Comparison of ENCODE assay signal across 8 cellular contexts in the genomic region with DNA sequence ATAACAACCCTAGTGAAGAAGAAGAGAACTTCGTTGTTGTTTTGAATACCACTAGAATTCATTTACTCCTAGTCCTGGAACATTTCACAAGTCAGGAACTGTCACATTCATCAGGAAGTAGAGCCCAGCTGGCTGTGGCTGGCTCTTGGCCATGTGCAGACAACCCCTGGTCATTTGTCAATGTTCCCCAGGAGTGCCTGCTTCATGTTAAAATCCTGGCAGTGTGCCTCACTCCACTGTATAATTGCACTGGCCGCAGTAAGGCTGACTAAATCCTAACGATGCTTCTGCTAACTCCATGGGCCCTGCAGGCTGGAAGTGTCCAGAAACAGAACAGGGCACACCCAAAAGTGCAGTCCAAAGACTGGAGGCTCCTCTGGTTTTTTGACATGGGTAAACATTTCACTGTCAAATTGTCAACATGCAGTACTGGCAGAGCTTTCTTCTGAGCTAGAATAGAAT. TPM values are rescaled to one million over a fixed set of nuclear protein-coding genes. Genes with fewer than 3 reads are reported as not detected.
DNase-seq lines count a peak whose midpoint lies in the region; TF ChIP-seq lines count a peak whose summit lies in the region.

No MANE protein-coding gene starts in this region.

- CTCF ChIA-PET in mammary epithelial cell (lab: Charles Lee; ENCODE audit: low non-redundant PET): no interaction called here

- H3K27me3 ChIP-seq in mammary epithelial cell (ENCODE audit: insufficient read depth, low read length): no peaks in the 10 kb centered on the region

- H3K4me1 ChIP-seq in mammary epithelial cell (ENCODE audit: insufficient read depth, low read length): peaks cover 13% of the 10 kb centered on the region

- intact Hi-C loops in mammary epithelial cell (cut with micrococcal nuclease): no loop called here
- intact Hi-C loops in lower leg skin (cut with DNase I; ENCODE audit: low total_unique reads): no loop called here

- no peaks in the 10 kb centered on the region for H3K9me3 ChIP-seq in mammary epithelial cell (replicated peaks; ENCODE audit: insufficient read depth, low read length)

- H3K36me3 ChIP-seq in mammary epithelial cell (ENCODE audit: insufficient read depth, low read length): no peaks in the 10 kb centered on the region

- no peaks in the 10 kb centered on the region for H3K79me2 ChIP-seq in mammary epithelial cell (ENCODE audit: insufficient read depth, low read length)

- no TSS peak for BruUV-seq in mammary epithelial cell (replicated peaks; lab: Mats Ljungman, UMichigan)

- peak overlapping the region; percentile 6 for H3K4me2 ChIP-seq in mammary epithelial cell (ENCODE audit: insufficient read depth, low read depth, low read length)

- 16% methylated on average over 3 of the region's 3 CpGs for WGBS in mammary epithelial cell (ENCODE audit: low coverage, missing lambda C conversion rate)
- 3 to 5% methylated on average over 3 of the region's 3 CpGs for WGBS in lower leg skin, 2 donors

- in situ Hi-C loops in mammary epithelial cell (cut with MboI; ENCODE audit: low sequenced_read_pairs in 2 of 2): no loop called here

- TF ChIP-seq CTCF in mammary epithelial cell (conservative IDR thresholded peaks at IDR 0.05 in 1 of 2, IDR thresholded peaks at IDR 0.05 in 1 of 2; ENCODE audit: extremely low read depth in 1 of 2, insufficient read depth in 1 of 2, low read depth in 1 of 2, low read length in 2 of 2) (no peak), lower leg skin (IDR thresholded peaks at IDR 0.05) (no peak)

- TF ChIP-seq POLR2A in lower leg skin (IDR thresholded peaks at IDR 0.05): no peak

- peak overlapping the region; percentile 55 for H2AFZ ChIP-seq in mammary epithelial cell (ENCODE audit: low read depth, low read length)

- no peaks in the 10 kb centered on the region for H4K20me1 ChIP-seq in mammary epithelial cell (ENCODE audit: insufficient read depth, low read length)

- DNase-seq in NCI-H82 (lab: John Stamatoyannopoulos, UW): peak; percentile 49
- no peak for DNase-seq in NCI-H82 treated with DMSO at 0.1 percent for 48 hours (lab: John Stamatoyannopoulos, UW; ENCODE audit: unreplicated experiment)
- DNase-seq in mammary epithelial cell: peak; percentile 65
- peak; percentile 90 to 96 for DNase-seq in lower leg skin (ENCODE audit: low spot score in 2 of 2)
- DNase-seq in 8988T: no peak
- no peak for DNase-seq in activated naive CD4-positive, alpha-beta T cell treated with anti-CD3 and anti-CD28 coated beads, Interleukin-2, amount 50 U/mL, for 16 hours
- DNase-seq in NCI-H1436 treated with DMSO at 0.1 percent for 48 hours (lab: John Stamatoyannopoulos, UW): no peak
- DNase-seq in SW 1271 (lab: John Stamatoyannopoulos, UW): no peak

- dilution Hi-C loops in mammary epithelial cell (cut with HindIII; ENCODE audit: low sequenced_read_pairs): no loop called here

- H3K4me3 ChIP-seq in mammary epithelial cell (replicated peaks in 1 of 3; ENCODE audit: insufficient read depth in 1 of 3, low read depth in 2 of 3, low read length in 3 of 3): no peak overlapping the region
- no peak overlapping the region for H3K4me3 ChIP-seq in lower leg skin (ENCODE audit: low read depth, poor library complexity, severe bottlenecking)

- H3K9ac ChIP-seq in mammary epithelial cell (ENCODE audit: insufficient read depth, low read length): no peak overlapping the region

- no peak overlapping the region for H3K27ac ChIP-seq in mammary epithelial cell (ENCODE audit: insufficient read depth, low read depth, low read length)

RNA-seq across cellular contexts. Expression of a gene that starts 41.5 kb away (rescaled TPM):
- 10 to 100 TPM; 10.0 to 79.4 TPM for total RNA-seq in mammary epithelial cell
- polyA plus RNA-seq in mammary epithelial cell: 51.5 TPM
- 97.8 TPM for polyA minus RNA-seq in mammary epithelial cell
- 1 to 10 TPM in 1 of 4 donors, under 1 TPM in 2, not detected in 1; 0.13 to 1.0 (median 0.17) TPM for total RNA-seq in lower leg skin

Comparison
In these comparisons a context has a peak if more than half of its experiments do, and no peak if none do; other contexts are left out.
1. DNase-seq: peak in NCI-H82 (single experiment), mammary epithelial cell (single experiment) and lower leg skin (2 of 2); none in NCI-H82 treated with DMSO at 0.1 percent for 48 hours (single experiment), 8988T (single experiment), activated naive CD4-positive, alpha-beta T cell treated with anti-CD3 and anti-CD28 coated beads, Interleukin-2, amount 50 U/mL, for 16 hours (single experiment), NCI-H1436 treated with DMSO at 0.1 percent for 48 hours (single experiment) and SW 1271 (0 of 2).
2. RNA of a gene that starts 41.5 kb away (total RNA-seq): 10.0 to 79.4 TPM in mammary epithelial cell; 0.13 to 1.0 TPM in lower leg skin; every median in the first group is over 4 times any median in the second.